22 cellular contexts compared by ENCODE assay signal in the genomic region with DNA sequence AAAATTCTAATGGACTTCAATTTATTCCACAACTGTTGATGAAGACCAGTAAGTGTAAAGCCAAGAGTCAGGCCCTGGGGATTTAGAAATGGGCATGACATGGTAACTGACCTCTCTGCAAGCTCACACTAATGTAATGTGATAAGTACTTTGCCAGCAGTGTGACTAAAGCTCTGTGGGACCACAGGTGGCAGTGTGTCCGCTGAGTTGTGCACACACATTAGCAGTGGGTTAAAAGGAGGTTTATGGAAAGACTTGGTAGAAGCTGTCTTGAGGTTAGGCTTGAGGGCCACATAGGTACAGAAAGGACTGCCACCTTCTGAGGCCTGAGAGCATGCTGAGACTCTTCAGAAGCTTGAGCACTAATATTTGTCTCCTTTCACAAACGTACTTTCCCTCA.
DNase-seq lines count a peak whose midpoint lies in the region; ATAC-seq and TF ChIP-seq lines count a peak whose summit lies in the region.
"Had no signal": no experiment of that assay in that cellular context is flagged by ENCODE, and none has a peak within 500 bp of the region (broad histone marks: within the 10 kb centered on the region; RNA-seq: fewer than 3 reads in every experiment).

No MANE protein-coding gene starts in this region.

- RAD21 ChIA-PET in HCT116 (lab: Charles Lee; ENCODE audit: low non-redundant PET in 1 of 2, low total read pairs in 2 of 2, uncharacterized antibody in 2 of 2, unreplicated experiment in 2 of 2), result interaction anchor here in 1 of 2 experiments (0.6 kb wide), 1 partner anchor 63 kb away, joined by 3 read pairs; no protein-coding TSS in a partner anchor

- no peaks in the 10 kb centered on the region for H3K9me3 Mint-ChIP-seq in activated CD4-positive, alpha-beta T cell treated with anti-CD3 and anti-CD28 coated beads for 36 hours (ENCODE audit: low read depth)
- no peaks in the 10 kb centered on the region for H3K9me3 Mint-ChIP-seq in activated T-helper 17 cell treated with anti-CD3 and anti-CD28 coated beads, Interleukin-2, amount 50 U/mL, for 72 hours
- H3K9me3 Mint-ChIP-seq: activated CD4-positive, alpha-beta T cell treated with anti-CD3 and anti-CD28 coated beads, Interleukin-2, amount 10 ng/mL, durations not matched to agents 24 days and 14 days; activated naive CD8-positive, alpha-beta T cell treated with anti-CD3 and anti-CD28 coated beads, Interleukin-2, amount 10 ng/mL, durations not matched to agents 7 days and 5 days; naive thymus-derived CD8-positive, alpha-beta T cell had no signal

- peaks cover 13 to 41% of the 10 kb centered on the region in 2 experiments for H3K36me3 ChIP-seq in HCT116 (ENCODE audit: control insufficient read depth in 1 of 2, insufficient read depth in 2 of 2, low read length in 2 of 2)
- H3K36me3 ChIP-seq: colonic mucosa, uterus had no signal

- H3K36me3 Mint-ChIP-seq in activated CD4-positive, alpha-beta T cell treated with anti-CD3 and anti-CD28 coated beads for 36 hours (ENCODE audit: low read depth), result peaks cover 30% of the 10 kb centered on the region
- peaks cover 84% of the 10 kb centered on the region for H3K36me3 Mint-ChIP-seq in activated T-helper 17 cell treated with anti-CD3 and anti-CD28 coated beads, Interleukin-2, amount 50 U/mL, for 72 hours (ENCODE audit: low read depth)

- TF ChIP-seq CTCF in HCT116 (IDR thresholded peaks at IDR 0.05 in 2 of 3, conservative IDR thresholded peaks at IDR 0.05 in 1 of 3; ENCODE audit: borderline replicate concordance in 1 of 3, insufficient read depth in 1 of 3, low read depth in 2 of 3, low read length in 2 of 3), result no peak

- H3K9ac ChIP-seq in HCT116 (ENCODE audit: low read length), result no peak overlapping the region
- H3K9ac ChIP-seq: parathyroid adenoma had no signal

- H3K4me3 ChIP-seq in HCT116 (replicated peaks in 1 of 2; ENCODE audit: low read depth in 1 of 2, low read length in 2 of 2), result no peak overlapping the region
- H3K4me3 ChIP-seq: body of pancreas, colonic mucosa, heart right ventricle, smooth muscle cell, uterus had no signal

- no peak for TF ChIP-seq POLR2A in HCT116 (IDR thresholded peaks at IDR 0.05; ENCODE audit: borderline replicate concordance, extremely low read depth, insufficient read depth, insufficient read length)

- no peaks in the 10 kb centered on the region for H3K4me1 ChIP-seq in HCT116 (ENCODE audit: control insufficient read depth in 1 of 2, insufficient read depth in 2 of 2, low read length in 2 of 2)
- H3K4me1 ChIP-seq: colonic mucosa, parathyroid adenoma, uterus had no signal

- H3K27ac ChIP-seq in HCT116 (ENCODE audit: low read depth, low read length), result no peak overlapping the region
- H3K27ac ChIP-seq: body of pancreas, colonic mucosa, parathyroid adenoma, uterus had no signal

- no peaks in the 10 kb centered on the region; the same call in 1 of the 2 replicates for H4K20me1 ChIP-seq in HCT116 (ENCODE audit: insufficient read depth)

- no peak overlapping the region for H2AFZ ChIP-seq in HCT116 (ENCODE audit: low read depth, low read length, poor library complexity, severe bottlenecking)
- H2AFZ ChIP-seq: parathyroid adenoma had no signal

- H3K4me1 Mint-ChIP-seq in activated CD4-positive, alpha-beta T cell treated with anti-CD3 and anti-CD28 coated beads for 36 hours, result peaks cover 1% of the 10 kb centered on the region
- peaks cover 5% of the 10 kb centered on the region for H3K4me1 Mint-ChIP-seq in activated T-helper 17 cell treated with anti-CD3 and anti-CD28 coated beads, Interleukin-2, amount 50 U/mL, for 72 hours
- H3K4me1 Mint-ChIP-seq: activated CD4-positive, alpha-beta T cell treated with anti-CD3 and anti-CD28 coated beads, Interleukin-2, amount 10 ng/mL, durations not matched to agents 24 days and 14 days; activated naive CD8-positive, alpha-beta T cell treated with anti-CD3 and anti-CD28 coated beads, Interleukin-2, amount 10 ng/mL, durations not matched to agents 7 days and 5 days had no signal

- no peak overlapping the region for H3K4me3 Mint-ChIP-seq in activated CD4-positive, alpha-beta T cell treated with anti-CD3 and anti-CD28 coated beads for 36 hours
- H3K4me3 Mint-ChIP-seq in activated T-helper 17 cell treated with anti-CD3 and anti-CD28 coated beads, Interleukin-2, amount 50 U/mL, for 72 hours, result no peak overlapping the region
- H3K4me3 Mint-ChIP-seq: activated CD4-positive, alpha-beta T cell treated with anti-CD3 and anti-CD28 coated beads, Interleukin-2, amount 10 ng/mL, durations not matched to agents 24 days and 14 days; activated naive CD8-positive, alpha-beta T cell treated with anti-CD3 and anti-CD28 coated beads, Interleukin-2, amount 10 ng/mL, durations not matched to agents 7 days and 5 days; naive thymus-derived CD8-positive, alpha-beta T cell had no signal

- BruUV-seq in HCT116 (replicated peaks; lab: Mats Ljungman, UMichigan), result no TSS peak

- ATAC-seq in activated CD4-positive, alpha-beta T cell treated with anti-CD3 and anti-CD28 coated beads for 36 hours, result peak; percentile 33
- peak; percentile 61 for ATAC-seq in HCT116
- peak; percentile 11 for ATAC-seq in activated T-helper 17 cell treated with anti-CD3 and anti-CD28 coated beads, Interleukin-2, amount 50 U/mL, for 72 hours (replicated peaks)
- no peak for ATAC-seq in GM19455 (IDR thresholded peaks at IDR 0.05; ENCODE audit: unreplicated experiment)
- no peak for ATAC-seq in HG03457 (IDR thresholded peaks at IDR 0.05; ENCODE audit: unreplicated experiment)
- ATAC-seq: body of pancreas; naive thymus-derived CD8-positive, alpha-beta T cell had no signal

- H3K27ac Mint-ChIP-seq in activated CD4-positive, alpha-beta T cell treated with anti-CD3 and anti-CD28 coated beads for 36 hours, result peak overlapping the region; percentile 41
- peak overlapping the region; percentile 30 for H3K27ac Mint-ChIP-seq in activated T-helper 17 cell treated with anti-CD3 and anti-CD28 coated beads, Interleukin-2, amount 50 U/mL, for 72 hours
- H3K27ac Mint-ChIP-seq: activated CD4-positive, alpha-beta T cell treated with anti-CD3 and anti-CD28 coated beads, Interleukin-2, amount 10 ng/mL, durations not matched to agents 24 days and 14 days; activated naive CD8-positive, alpha-beta T cell treated with anti-CD3 and anti-CD28 coated beads, Interleukin-2, amount 10 ng/mL, durations not matched to agents 7 days and 5 days had no signal

- DNase-seq in activated CD4-positive, alpha-beta T cell treated with anti-CD3 and anti-CD28 coated beads for 36 hours, result no peak
- DNase-seq in activated CD4-positive, alpha-beta T cell treated with anti-CD3 and anti-CD28 coated beads for 1 hour, result no peak
- DNase-seq in HCT116 (ENCODE audit: low read depth, low spot score) (no peak), mesenteric fat pad (ENCODE audit: low spot score) (peak; percentile 22)
- no peak for DNase-seq in effector CD8-positive, alpha-beta T cell (lab: John Stamatoyannopoulos, UW)
- DNase-seq: activated CD4-positive, alpha-beta T cell treated with anti-CD3 and anti-CD28 coated beads, Interleukin-2, amount 10 ng/mL, durations not matched to agents 24 days and 14 days; activated CD8-positive, alpha-beta memory T cell treated with anti-CD3 and anti-CD28 coated beads, Interleukin-2, amount 50 U/mL, for 4 hours; activated naive CD8-positive, alpha-beta T cell treated with anti-CD3 and anti-CD28 coated beads, Interleukin-2, amount 10 ng/mL, durations not matched to agents 7 days and 5 days; body of pancreas; colonic mucosa; EL; H7; heart right ventricle; naive thymus-derived CD8-positive, alpha-beta T cell; NCI-H1417; stimulated activated CD4-positive, alpha-beta T cell treated with anti-CD3 and anti-CD28 coated beads, Interleukin-4, amount 100 ng/mL, for 1 hour; uterus had no signal

- no peak overlapping the region for H3K4me2 ChIP-seq in HCT116 (ENCODE audit: low read length)
- H3K4me2 ChIP-seq: smooth muscle cell had no signal

- H3K79me2 ChIP-seq in HCT116 (ENCODE audit: insufficient read depth, low read length), result peaks cover 30% of the 10 kb centered on the region
- H3K79me2 ChIP-seq: parathyroid adenoma had no signal

- H3K27me3 Mint-ChIP-seq in activated CD4-positive, alpha-beta T cell treated with anti-CD3 and anti-CD28 coated beads for 36 hours, result no peaks in the 10 kb centered on the region
- no peaks in the 10 kb centered on the region for H3K27me3 Mint-ChIP-seq in activated T-helper 17 cell treated with anti-CD3 and anti-CD28 coated beads, Interleukin-2, amount 50 U/mL, for 72 hours
- H3K27me3 Mint-ChIP-seq: activated CD4-positive, alpha-beta T cell treated with anti-CD3 and anti-CD28 coated beads, Interleukin-2, amount 10 ng/mL, durations not matched to agents 24 days and 14 days; activated naive CD8-positive, alpha-beta T cell treated with anti-CD3 and anti-CD28 coated beads, Interleukin-2, amount 10 ng/mL, durations not matched to agents 7 days and 5 days; naive thymus-derived CD8-positive, alpha-beta T cell had no signal

- no peak for TF ChIP-seq RAD21 in HCT116 (IDR thresholded peaks at IDR 0.05; ENCODE audit: low read depth)

- H3K9me3 ChIP-seq in HCT116 (ENCODE audit: control insufficient read depth in 1 of 2, insufficient read depth in 1 of 2, low read depth in 1 of 2, low read length in 2 of 2), result no peaks in the 10 kb centered on the region
- H3K9me3 ChIP-seq: body of pancreas, colonic mucosa, heart right ventricle, uterus had no signal

- CTCF ChIA-PET in activated CD4-positive, alpha-beta T cell treated with anti-CD3 and anti-CD28 coated beads for 36 hours (lab: Charles Lee), result interaction anchor here (0.7 kb wide), 1 partner anchor 10 kb away, joined by 3 read pairs; no protein-coding TSS in a partner anchor
- CTCF ChIA-PET in HCT116 (lab: Charles Lee), result no interaction called here

- H3K9me2 ChIP-seq in HCT116 (ENCODE audit: insufficient read depth), result no peaks in the 10 kb centered on the region

- intact Hi-C loops in activated CD4-positive, alpha-beta T cell treated with anti-CD3 and anti-CD28 coated beads for 36 hours (cut with DNase I, micrococcal nuclease), result no loop called here
- intact Hi-C loops in HCT116 (cut with micrococcal nuclease), result no loop called here

- H3K27me3 ChIP-seq in HCT116 (ENCODE audit: insufficient read depth, low read length), result no peaks in the 10 kb centered on the region
- H3K27me3 ChIP-seq: body of pancreas, colonic mucosa, heart right ventricle, uterus had no signal

- POLR2A ChIA-PET in activated CD4-positive, alpha-beta T cell treated with anti-CD3 and anti-CD28 coated beads for 36 hours (lab: Charles Lee), result no interaction called here
- POLR2A ChIA-PET in HCT116 (lab: Charles Lee), result no interaction called here

TF ChIP-seq in HCT116, 20 proteins besides CTCF, POLR2A, EP300 and RAD21:
- TF ChIP-seq, protein P1, sequence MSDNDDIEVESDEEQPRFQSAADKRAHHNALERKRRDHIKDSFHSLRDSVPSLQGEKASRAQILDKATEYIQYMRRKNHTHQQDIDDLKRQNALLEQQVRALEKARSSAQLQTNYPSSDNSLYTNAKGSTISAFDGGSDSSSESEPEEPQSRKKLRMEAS (IDR thresholded peaks at IDR 0.05), result no peak

Comparison
In these comparisons a context has a peak if more than half of its experiments do, and no peak if none do; other contexts are left out.
1. ATAC-seq: peak in activated CD4-positive, alpha-beta T cell treated with anti-CD3 and anti-CD28 coated beads for 36 hours (single experiment), HCT116 (single experiment) and activated T-helper 17 cell treated with anti-CD3 and anti-CD28 coated beads, Interleukin-2, amount 50 U/mL, for 72 hours (single experiment); none in GM19455 (single experiment) and HG03457 (single experiment).